In genomic region chr7:104857458-104858425, GRCh38 we compare ENCODE assay signal across 10 cellular contexts.
DNase-seq lines count a peak whose midpoint lies in the region; ATAC-seq, FAIRE-seq and TF ChIP-seq lines count a peak whose summit lies in the region.
"Had no signal": no experiment of that assay in that cellular context is flagged by ENCODE, and none has a peak within 500 bp of the region (broad histone marks: within the 10 kb centered on the region; RNA-seq: fewer than 3 reads in every experiment).

No MANE protein-coding gene starts in this region.

- CTCF ChIA-PET in CD8-positive, alpha-beta T cell (lab: Charles Lee), result interaction anchor here (1.2 to 1.9 kb wide), 3 partner anchors 10 to 26 kb away, joined by 6 to 13 read pairs (median 7); no protein-coding TSS in a partner anchor
- CTCF ChIA-PET in activated CD8-positive, alpha-beta T cell treated with anti-CD3 and anti-CD28 coated beads for 36 hours (lab: Charles Lee), result interaction anchor here (0.8 to 4.3 kb wide), 4 partner anchors 10 to 626 kb away, joined by 3 to 23 read pairs (median 13); no protein-coding TSS in a partner anchor

- H3K4me3 Mint-ChIP-seq in CD8-positive, alpha-beta T cell, result peak overlapping the region; percentile 58
- peak overlapping the region; percentile 34 for H3K4me3 Mint-ChIP-seq in activated CD8-positive, alpha-beta T cell treated with anti-CD3 and anti-CD28 coated beads for 36 hours

- ATAC-seq in CD8-positive, alpha-beta T cell, result peak; percentile 66
- ATAC-seq in HG03045 (IDR thresholded peaks at IDR 0.05; ENCODE audit: unreplicated experiment) (peak; percentile 52), GM21576 (IDR thresholded peaks at IDR 0.05; ENCODE audit: unreplicated experiment) (no peak), omental fat pad (ENCODE audit: low FRiP score) (no peak)
- ATAC-seq in activated CD8-positive, alpha-beta T cell treated with anti-CD3 and anti-CD28 coated beads for 36 hours, result peak; percentile 64

- peaks cover 14% of the 10 kb centered on the region for H3K4me1 ChIP-seq in CD8-positive, alpha-beta T cell (ENCODE audit: insufficient read depth, low read length)
- H3K4me1 ChIP-seq: upper lobe of left lung had no signal

- peaks cover 17% of the 10 kb centered on the region for H3K4me1 Mint-ChIP-seq in CD8-positive, alpha-beta T cell (ENCODE audit: low read depth)
- H3K4me1 Mint-ChIP-seq in activated CD8-positive, alpha-beta T cell treated with anti-CD3 and anti-CD28 coated beads for 36 hours (ENCODE audit: low read depth), result peaks cover 18% of the 10 kb centered on the region

- no peaks in the 10 kb centered on the region for H3K36me3 Mint-ChIP-seq in CD8-positive, alpha-beta T cell
- H3K36me3 Mint-ChIP-seq in activated CD8-positive, alpha-beta T cell treated with anti-CD3 and anti-CD28 coated beads for 36 hours (ENCODE audit: low read depth), result no peaks in the 10 kb centered on the region

- no peaks in the 10 kb centered on the region for H3K27me3 ChIP-seq in CD8-positive, alpha-beta T cell (ENCODE audit: insufficient read depth, low read length)
- H3K27me3 ChIP-seq: upper lobe of left lung had no signal

- no peaks in the 10 kb centered on the region for H3K9me3 ChIP-seq in CD8-positive, alpha-beta T cell (ENCODE audit: low read length)
- H3K9me3 ChIP-seq: upper lobe of left lung had no signal

- H3K9me3 Mint-ChIP-seq in CD8-positive, alpha-beta T cell, result no peaks in the 10 kb centered on the region
- no peaks in the 10 kb centered on the region for H3K9me3 Mint-ChIP-seq in activated CD8-positive, alpha-beta T cell treated with anti-CD3 and anti-CD28 coated beads for 36 hours

- H3K27me3 Mint-ChIP-seq in CD8-positive, alpha-beta T cell (ENCODE audit: low read depth), result peaks cover 3% of the 10 kb centered on the region
- no peaks in the 10 kb centered on the region for H3K27me3 Mint-ChIP-seq in activated CD8-positive, alpha-beta T cell treated with anti-CD3 and anti-CD28 coated beads for 36 hours

- DNase-seq in CD8-positive, alpha-beta T cell, result no peak
- DNase-seq in GM19239 (ENCODE audit: insufficient read length, low spot score) (no peak), NCI-H1048 (lab: John Stamatoyannopoulos, UW) (no peak), DMS 273 treated with DMSO at 0.1 percent for 48 hours (lab: John Stamatoyannopoulos, UW) (no peak), omental fat pad (ENCODE audit: low spot score) (no peak)
- DNase-seq in activated CD8-positive, alpha-beta T cell treated with anti-CD3 and anti-CD28 coated beads for 36 hours, result peak; percentile 17
- DNase-seq: upper lobe of left lung had no signal

- H3K27ac Mint-ChIP-seq in CD8-positive, alpha-beta T cell, result peak overlapping the region; percentile 76
- peak overlapping the region; percentile 68 for H3K27ac Mint-ChIP-seq in activated CD8-positive, alpha-beta T cell treated with anti-CD3 and anti-CD28 coated beads for 36 hours

- POLR2A ChIA-PET in CD8-positive, alpha-beta T cell (lab: Charles Lee), result interaction anchor here (1.1 kb wide), 1 partner anchor 42 kb away, joined by 3 read pairs; no protein-coding TSS in a partner anchor
- POLR2A ChIA-PET in activated CD8-positive, alpha-beta T cell treated with anti-CD3 and anti-CD28 coated beads for 36 hours (lab: Charles Lee), result interaction anchor here (0.6 kb wide), 1 partner anchor 1784 kb away, joined by 3 read pairs; no protein-coding TSS in a partner anchor

- H3K36me3 ChIP-seq in CD8-positive, alpha-beta T cell (ENCODE audit: insufficient read depth, low read length), result no peaks in the 10 kb centered on the region
- H3K36me3 ChIP-seq: upper lobe of left lung had no signal

- peak overlapping the region; percentile 0 for H3K4me3 ChIP-seq in CD8-positive, alpha-beta T cell (ENCODE audit: low read depth, low read length)
- H3K4me3 ChIP-seq: upper lobe of left lung had no signal

- intact Hi-C loops in CD8-positive, alpha-beta T cell (cut with DNase I, micrococcal nuclease), result no loop called here
- intact Hi-C loops in activated CD8-positive, alpha-beta T cell treated with anti-CD3 and anti-CD28 coated beads for 36 hours (cut with micrococcal nuclease), result no loop called here

- TF ChIP-seq CTCF in CD8-positive, alpha-beta T cell (IDR thresholded peaks at IDR 0.05), result no peak
- TF ChIP-seq CTCF in activated CD8-positive, alpha-beta T cell treated with anti-CD3 and anti-CD28 coated beads for 36 hours (IDR thresholded peaks at IDR 0.05), result no peak
- TF ChIP-seq CTCF in omental fat pad (IDR thresholded peaks at IDR 0.05), result no peak

- H3K27ac ChIP-seq in CD8-positive, alpha-beta T cell (ENCODE audit: low read depth, low read length), result no peak overlapping the region
- H3K27ac ChIP-seq: upper lobe of left lung had no signal

- peak; percentile 73 for FAIRE-seq in GM19239 (lab: Jason Lieb, UNC)
- FAIRE-seq: D721Med had no signal

Comparison
In these comparisons a context has a peak if more than half of its experiments do, and no peak if none do; other contexts are left out.
1. ATAC-seq: peak in CD8-positive, alpha-beta T cell (single experiment), HG03045 (single experiment) and activated CD8-positive, alpha-beta T cell treated with anti-CD3 and anti-CD28 coated beads for 36 hours (single experiment); none in GM21576 (single experiment) and omental fat pad (single experiment).